Comparison of ENCODE assay signal across 8 cellular contexts in the genomic region with DNA sequence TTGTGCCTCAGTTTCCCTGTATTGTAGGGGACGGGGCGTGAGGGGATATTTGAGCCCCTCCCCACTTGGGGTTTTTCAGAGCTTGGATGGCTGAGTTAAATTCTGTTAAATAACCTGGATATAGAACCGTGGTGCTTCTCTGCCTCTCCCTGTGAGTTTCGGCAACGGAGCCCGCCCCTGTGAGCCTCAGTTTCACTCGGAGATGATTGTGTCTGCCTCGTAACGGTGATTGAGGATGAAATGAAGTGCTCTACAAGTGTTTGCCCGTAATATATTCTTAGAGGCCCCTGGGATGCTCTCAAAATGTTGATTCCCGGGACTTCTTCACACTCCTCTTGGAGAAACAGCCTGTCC. TPM values are rescaled to one million over a fixed set of nuclear protein-coding genes. Genes with fewer than 3 reads are reported as not detected.
A peak's percentile ranks its signal among the peaks of the same experiment; 100 is the strongest.
DNase-seq lines count a peak whose midpoint lies in the region; ATAC-seq and TF ChIP-seq lines count a peak whose summit lies in the region.

No MANE protein-coding gene starts in this region.

- TF ChIP-seq CTCF in GM23338 (conservative IDR thresholded peaks at IDR 0.05; ENCODE audit: low read depth in 2 of 2), result no peak
- TF ChIP-seq CTCF in WERI-Rb-1 (IDR thresholded peaks at IDR 0.05; ENCODE audit: low read depth, low read length), result no peak
- TF ChIP-seq CTCF in foreskin keratinocyte (conservative IDR thresholded peaks at IDR 0.05), result no peak

- peak overlapping the region; percentile 64 for H3K27ac Mint-ChIP-seq in GM23338

- ATAC-seq in GM23338 (peak; percentile 16), foreskin keratinocyte (no peak), HG02759 (IDR thresholded peaks at IDR 0.05; ENCODE audit: unreplicated experiment) (no peak), HG03520 (IDR thresholded peaks at IDR 0.05; ENCODE audit: unreplicated experiment) (no peak)

- DNase-seq in GM23338 (ENCODE audit: low spot score) (no peak), WERI-Rb-1 (no peak), foreskin keratinocyte (no peak), Ammon's horn (ENCODE audit: low spot score) (no peak), SHP77 (lab: John Stamatoyannopoulos, UW) (no peak)

- peak overlapping the region; percentile 80 for H2AFZ ChIP-seq in GM23338

- H3K27ac ChIP-seq in GM23338 (ENCODE audit: low read depth) (peak overlapping the region; percentile 35), WERI-Rb-1 (peak overlapping the region; percentile 25; the same call in 1 of the 2 replicates), foreskin keratinocyte (peak overlapping the region; percentile 70)

- H3K27me3 ChIP-seq in GM23338 (ENCODE audit: insufficient read depth), result no peaks in the 10 kb centered on the region
- H3K27me3 ChIP-seq in WERI-Rb-1 (ENCODE audit: insufficient read depth, low read depth, severe bottlenecking), result no peaks in the 10 kb centered on the region
- no peaks in the 10 kb centered on the region for H3K27me3 ChIP-seq in foreskin keratinocyte
- H3K27me3 ChIP-seq in skeletal muscle satellite cell (ENCODE audit: control insufficient read depth, insufficient read depth, low read length), result no peaks in the 10 kb centered on the region

- H3F3A ChIP-seq in GM23338 (replicated peaks; ENCODE audit: low read depth), result peaks cover 11% of the 10 kb centered on the region; the same call in 1 of the 2 replicates

- H3K4me1 ChIP-seq in GM23338 (ENCODE audit: insufficient read depth), result 0 out of 2 replicates have a peak, but pooled peaks cover 8% of the 10 kb centered on the region
- H3K4me1 ChIP-seq in foreskin keratinocyte, result peaks cover 4% of the 10 kb centered on the region
- H3K4me1 ChIP-seq in skeletal muscle satellite cell (ENCODE audit: control insufficient read depth, insufficient read depth, low read length), result peaks cover 32% of the 10 kb centered on the region

- peaks cover 33% of the 10 kb centered on the region for H3K79me2 ChIP-seq in GM23338 (replicated peaks; ENCODE audit: insufficient read depth)

- no peaks in the 10 kb centered on the region for H3K9me2 ChIP-seq in GM23338 (ENCODE audit: insufficient read depth)

- H3K9ac ChIP-seq in skeletal muscle satellite cell (ENCODE audit: low read depth, low read length), result peak overlapping the region; percentile 97

- H3K4me2 ChIP-seq in GM23338 (peak overlapping the region; percentile 94), skeletal muscle satellite cell (ENCODE audit: low read length) (peak overlapping the region; percentile 97)

- peak overlapping the region; percentile 91 for H3K4me3 Mint-ChIP-seq in GM23338

- H3K27me3 Mint-ChIP-seq in GM23338 (ENCODE audit: insufficient read depth, low read depth, poor library complexity), result peaks cover 13% of the 10 kb centered on the region

- peak overlapping the region; percentile 79 for H3K4me3 ChIP-seq in GM23338
- H3K4me3 ChIP-seq in WERI-Rb-1 (ENCODE audit: low read depth, low read length), result peak overlapping the region; percentile 69
- H3K4me3 ChIP-seq in skeletal muscle satellite cell (ENCODE audit: low read length), result peak overlapping the region; percentile 93

- H3K9me3 Mint-ChIP-seq in GM23338, result no peaks in the 10 kb centered on the region

- peaks cover 7% of the 10 kb centered on the region for H4K20me1 ChIP-seq in GM23338 (replicated peaks; ENCODE audit: insufficient read depth)

- no peaks in the 10 kb centered on the region for H3K36me3 ChIP-seq in GM23338 (ENCODE audit: insufficient read depth)
- peaks cover 14% of the 10 kb centered on the region for H3K36me3 ChIP-seq in WERI-Rb-1
- peaks cover 9% of the 10 kb centered on the region for H3K36me3 ChIP-seq in skeletal muscle satellite cell (ENCODE audit: insufficient read depth, low read length)

- peaks cover 14% of the 10 kb centered on the region; the same call in 2 of the 3 replicates for H3K36me3 Mint-ChIP-seq in GM23338 (ENCODE audit: low read depth)

- H3K4me1 Mint-ChIP-seq in GM23338, result peaks cover 8% of the 10 kb centered on the region; the same call in 2 of the 3 replicates

- H3K9me3 ChIP-seq in WERI-Rb-1 (ENCODE audit: severe bottlenecking) (no peaks in the 10 kb centered on the region), skeletal muscle satellite cell (replicated peaks; ENCODE audit: low read length) (no peaks in the 10 kb centered on the region)

TF ChIP-seq in GM23338, 12 proteins besides CTCF, POLR2A, EP300 and RAD21:
- no peak for TF ChIP-seq STAT1 (IDR thresholded peaks at IDR 0.05; ENCODE audit: unreplicated experiment)
- no peak for TF ChIP-seq ZNF114 (CRISPR knock-in tag; IDR thresholded peaks at IDR 0.05)
- TF ChIP-seq ZNF331 (CRISPR knock-in tag; IDR thresholded peaks at IDR 0.05; ENCODE audit: low read depth), result no peak
- TF ChIP-seq, protein P1, sequence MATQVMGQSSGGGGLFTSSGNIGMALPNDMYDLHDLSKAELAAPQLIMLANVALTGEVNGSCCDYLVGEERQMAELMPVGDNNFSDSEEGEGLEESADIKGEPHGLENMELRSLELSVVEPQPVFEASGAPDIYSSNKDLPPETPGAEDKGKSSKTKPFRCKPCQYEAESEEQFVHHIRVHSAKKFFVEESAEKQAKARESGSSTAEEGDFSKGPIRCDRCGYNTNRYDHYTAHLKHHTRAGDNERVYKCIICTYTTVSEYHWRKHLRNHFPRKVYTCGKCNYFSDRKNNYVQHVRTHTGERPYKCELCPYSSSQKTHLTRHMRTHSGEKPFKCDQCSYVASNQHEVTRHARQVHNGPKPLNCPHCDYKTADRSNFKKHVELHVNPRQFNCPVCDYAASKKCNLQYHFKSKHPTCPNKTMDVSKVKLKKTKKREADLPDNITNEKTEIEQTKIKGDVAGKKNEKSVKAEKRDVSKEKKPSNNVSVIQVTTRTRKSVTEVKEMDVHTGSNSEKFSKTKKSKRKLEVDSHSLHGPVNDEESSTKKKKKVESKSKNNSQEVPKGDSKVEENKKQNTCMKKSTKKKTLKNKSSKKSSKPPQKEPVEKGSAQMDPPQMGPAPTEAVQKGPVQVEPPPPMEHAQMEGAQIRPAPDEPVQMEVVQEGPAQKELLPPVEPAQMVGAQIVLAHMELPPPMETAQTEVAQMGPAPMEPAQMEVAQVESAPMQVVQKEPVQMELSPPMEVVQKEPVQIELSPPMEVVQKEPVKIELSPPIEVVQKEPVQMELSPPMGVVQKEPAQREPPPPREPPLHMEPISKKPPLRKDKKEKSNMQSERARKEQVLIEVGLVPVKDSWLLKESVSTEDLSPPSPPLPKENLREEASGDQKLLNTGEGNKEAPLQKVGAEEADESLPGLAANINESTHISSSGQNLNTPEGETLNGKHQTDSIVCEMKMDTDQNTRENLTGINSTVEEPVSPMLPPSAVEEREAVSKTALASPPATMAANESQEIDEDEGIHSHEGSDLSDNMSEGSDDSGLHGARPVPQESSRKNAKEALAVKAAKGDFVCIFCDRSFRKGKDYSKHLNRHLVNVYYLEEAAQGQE (IDR thresholded peaks at IDR 0.05; ENCODE audit: unreplicated experiment), result no peak
- no peak for TF ChIP-seq POLR2AphosphoS5 (IDR thresholded peaks at IDR 0.05; ENCODE audit: low read depth)

RNA-seq across cellular contexts. Expression of gene KXD1, which starts 0.5 kb away (rescaled TPM):
- total RNA-seq in GM23338 (2014; rRNA removed; shearing (Covaris generic)), result 162 and 164 TPM in 2 replicates
- polyA plus RNA-seq in GM23338 (2016; fragmentation: Nextera tagmentation; extraction: Ambion mirVana) (108 and 111 TPM in 2 replicates), foreskin keratinocyte (140 and 143 TPM in 2 replicates)
- 105 and 106 TPM in 2 replicates for total RNA-seq in foreskin keratinocyte
- total RNA-seq in skeletal muscle satellite cell (2012; rRNA removed), result 142 and 164 TPM in 2 replicates

RNA-seq across cellular contexts. Expression of gene UBA52, which starts 13.5 kb away (rescaled TPM):
- total RNA-seq in GM23338 (2014; rRNA removed; shearing (Covaris generic)), result 627 and 649 TPM in 2 replicates
- polyA plus RNA-seq in GM23338 (2016; fragmentation: Nextera tagmentation; extraction: Ambion mirVana), result 1,301 and 1,361 TPM in 2 replicates
- 1,160 and 1,167 TPM in 2 replicates for total RNA-seq in foreskin keratinocyte
- polyA plus RNA-seq in foreskin keratinocyte, result 1,727 and 1,808 TPM in 2 replicates
- total RNA-seq in skeletal muscle satellite cell (2012; rRNA removed), result 695 and 1,141 TPM in 2 replicates

RNA-seq across cellular contexts. Expression of gene FKBP8, which starts 14.8 kb away (rescaled TPM):
- 291 and 367 TPM in 2 replicates for total RNA-seq in GM23338 (2014; rRNA removed; shearing (Covaris generic))
- polyA plus RNA-seq in GM23338 (2016; fragmentation: Nextera tagmentation; extraction: Ambion mirVana) (158 and 164 TPM in 2 replicates), foreskin keratinocyte (342 and 349 TPM in 2 replicates)
- total RNA-seq in foreskin keratinocyte, result 240 and 245 TPM in 2 replicates
- 170 and 228 TPM in 2 replicates for total RNA-seq in skeletal muscle satellite cell (2012; rRNA removed)

RNA-seq across cellular contexts. Expression of gene REX1BD, which starts 30.4 kb away (rescaled TPM):
- total RNA-seq in GM23338 (2014; rRNA removed; shearing (Covaris generic)), result 121 and 124 TPM in 2 replicates
- polyA plus RNA-seq in GM23338 (2016; fragmentation: Nextera tagmentation; extraction: Ambion mirVana), result 135 and 138 TPM in 2 replicates
- 69.5 and 69.8 TPM in 2 replicates for total RNA-seq in foreskin keratinocyte
- polyA plus RNA-seq in foreskin keratinocyte, result 84.5 and 88.3 TPM in 2 replicates
- total RNA-seq in skeletal muscle satellite cell (2012; rRNA removed), result 54.2 and 74.0 TPM in 2 replicates

RNA-seq across cellular contexts. Expression of gene ELL, which starts 36.3 kb away (rescaled TPM):
- 16.2 and 20.1 TPM in 2 replicates for total RNA-seq in GM23338 (2014; rRNA removed; shearing (Covaris generic))
- polyA plus RNA-seq in GM23338 (2016; fragmentation: Nextera tagmentation; extraction: Ambion mirVana), result 9.1 and 11.3 TPM in 2 replicates
- total RNA-seq in foreskin keratinocyte, result 13.0 and 13.4 TPM in 2 replicates
- polyA plus RNA-seq in foreskin keratinocyte, result 6.8 and 8.1 TPM in 2 replicates
- 11.8 and 12.2 TPM in 2 replicates for total RNA-seq in skeletal muscle satellite cell (2012; rRNA removed)
